ENCODE assay signal across 1 cellular context in the genomic region with DNA sequence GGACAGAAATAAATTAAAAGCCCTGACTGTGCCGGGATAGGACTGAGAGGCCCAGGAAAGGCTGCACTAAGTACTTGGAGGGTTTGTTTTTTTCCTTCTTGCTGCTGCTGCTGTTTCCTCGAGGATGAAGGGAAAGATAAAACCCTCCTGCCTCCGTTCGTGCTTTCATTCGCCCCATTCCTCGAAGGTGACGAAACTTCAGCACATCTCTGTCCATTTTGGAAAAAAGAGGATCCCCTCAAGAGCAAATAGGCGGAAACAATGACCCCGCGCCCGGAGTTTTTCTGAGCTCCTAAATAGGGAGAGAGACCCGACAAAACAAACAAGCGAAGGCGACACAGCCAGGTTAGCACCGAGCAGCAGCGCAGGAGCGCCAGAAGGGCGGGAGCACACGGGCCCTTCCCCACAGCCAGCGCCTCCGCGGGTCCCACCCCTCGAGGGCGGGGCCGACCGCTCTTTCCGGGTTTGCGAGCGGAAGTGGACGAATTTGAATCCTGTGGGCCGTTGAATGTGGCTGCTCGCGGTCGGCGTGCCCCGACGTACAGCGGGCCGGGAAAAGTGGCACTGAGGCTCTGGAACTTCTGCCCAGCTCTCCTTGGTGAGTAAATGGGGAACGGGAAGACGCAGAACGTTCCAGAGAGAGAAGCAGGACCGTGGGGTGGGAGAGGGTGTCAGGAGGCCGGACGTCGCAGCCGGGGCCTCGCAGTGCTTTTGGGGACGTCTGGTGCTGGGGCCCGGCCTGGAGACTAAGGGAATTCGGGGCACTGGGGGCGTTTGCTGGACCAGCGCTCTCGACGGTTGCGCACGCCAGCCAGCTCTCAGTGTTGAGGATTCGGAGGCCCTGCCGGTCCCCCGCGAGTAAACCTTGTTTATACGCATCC.
TF ChIP-seq lines count a peak whose summit lies in the region.

Gene G2E3, plus strand, starts transcription at position 484 of the 881 bp plus-strand sequence. CDS start 21,922 bp downstream, outside the sequence.

TF ChIP-seq in HepG2, 621 proteins besides CTCF, POLR2A, EP300 and RAD21 (continued from another document):
- TF ChIP-seq, protein P1, sequence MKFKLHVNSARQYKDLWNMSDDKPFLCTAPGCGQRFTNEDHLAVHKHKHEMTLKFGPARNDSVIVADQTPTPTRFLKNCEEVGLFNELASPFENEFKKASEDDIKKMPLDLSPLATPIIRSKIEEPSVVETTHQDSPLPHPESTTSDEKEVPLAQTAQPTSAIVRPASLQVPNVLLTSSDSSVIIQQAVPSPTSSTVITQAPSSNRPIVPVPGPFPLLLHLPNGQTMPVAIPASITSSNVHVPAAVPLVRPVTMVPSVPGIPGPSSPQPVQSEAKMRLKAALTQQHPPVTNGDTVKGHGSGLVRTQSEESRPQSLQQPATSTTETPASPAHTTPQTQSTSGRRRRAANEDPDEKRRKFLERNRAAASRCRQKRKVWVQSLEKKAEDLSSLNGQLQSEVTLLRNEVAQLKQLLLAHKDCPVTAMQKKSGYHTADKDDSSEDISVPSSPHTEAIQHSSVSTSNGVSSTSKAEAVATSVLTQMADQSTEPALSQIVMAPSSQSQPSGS (CRISPR knock-in tag; IDR thresholded peaks at IDR 0.05): peak; percentile 90
- TF ChIP-seq, protein P2, sequence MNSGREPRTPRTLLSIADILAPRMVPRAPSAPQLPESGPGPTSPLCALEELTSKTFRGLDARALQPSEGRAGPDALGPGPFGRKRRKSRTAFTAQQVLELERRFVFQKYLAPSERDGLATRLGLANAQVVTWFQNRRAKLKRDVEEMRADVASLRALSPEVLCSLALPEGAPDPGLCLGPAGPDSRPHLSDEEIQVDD (CRISPR knock-in tag; IDR thresholded peaks at IDR 0.05; ENCODE audit: borderline replicate concordance): 0 out of 2 replicates have a peak, but pooled peaks have one; percentile 81
- TF ChIP-seq ZNF564 (CRISPR knock-in tag; IDR thresholded peaks at IDR 0.05) (peak; percentile 93), ZNF451 (CRISPR knock-in tag; IDR thresholded peaks at IDR 0.05) (peak; percentile 99), MYC (CRISPR knock-in tag; IDR thresholded peaks at IDR 0.05; ENCODE audit: borderline replicate concordance) (peak; percentile 100), SYNCRIP (IDR thresholded peaks at IDR 0.05; ENCODE audit: insufficient read depth, low read depth, low read length) (no peak), STAG1 (CRISPR knock-in tag; IDR thresholded peaks at IDR 0.05) (no peak), SNAPC2 (CRISPR knock-in tag; IDR thresholded peaks at IDR 0.05) (peak; percentile 99), ZNF350 (CRISPR knock-in tag; IDR thresholded peaks at IDR 0.05; ENCODE audit: borderline replicate concordance, low read depth) (peak; percentile 99), TRAFD1 (CRISPR knock-in tag; IDR thresholded peaks at IDR 0.05; ENCODE audit: borderline replicate concordance) (peak; percentile 99; the same call in 1 of the 2 replicates), MAFG (CRISPR knock-in tag; IDR thresholded peaks at IDR 0.05) (no peak; the same call in 1 of the 2 replicates), GPN1 (CRISPR knock-in tag; IDR thresholded peaks at IDR 0.05; ENCODE audit: borderline replicate concordance) (peak; percentile 54; the same call in 1 of the 2 replicates), JUN (CRISPR knock-in tag; IDR thresholded peaks at IDR 0.05) (peak; percentile 42; the same call in 1 of the 2 replicates), ONECUT2 (CRISPR knock-in tag; IDR thresholded peaks at IDR 0.05) (peak; percentile 71; the same call in 1 of the 2 replicates), NRL (CRISPR knock-in tag; IDR thresholded peaks at IDR 0.05; ENCODE audit: borderline replicate concordance) (peak; percentile 99), ZNF33A (CRISPR knock-in tag; IDR thresholded peaks at IDR 0.05; ENCODE audit: borderline replicate concordance) (peak; percentile 98), MXD4 (CRISPR knock-in tag; IDR thresholded peaks at IDR 0.05) (peak; percentile 98), ARID5B (CRISPR knock-in tag; IDR thresholded peaks at IDR 0.05) (peak; percentile 92)
- TF ChIP-seq, protein P3, sequence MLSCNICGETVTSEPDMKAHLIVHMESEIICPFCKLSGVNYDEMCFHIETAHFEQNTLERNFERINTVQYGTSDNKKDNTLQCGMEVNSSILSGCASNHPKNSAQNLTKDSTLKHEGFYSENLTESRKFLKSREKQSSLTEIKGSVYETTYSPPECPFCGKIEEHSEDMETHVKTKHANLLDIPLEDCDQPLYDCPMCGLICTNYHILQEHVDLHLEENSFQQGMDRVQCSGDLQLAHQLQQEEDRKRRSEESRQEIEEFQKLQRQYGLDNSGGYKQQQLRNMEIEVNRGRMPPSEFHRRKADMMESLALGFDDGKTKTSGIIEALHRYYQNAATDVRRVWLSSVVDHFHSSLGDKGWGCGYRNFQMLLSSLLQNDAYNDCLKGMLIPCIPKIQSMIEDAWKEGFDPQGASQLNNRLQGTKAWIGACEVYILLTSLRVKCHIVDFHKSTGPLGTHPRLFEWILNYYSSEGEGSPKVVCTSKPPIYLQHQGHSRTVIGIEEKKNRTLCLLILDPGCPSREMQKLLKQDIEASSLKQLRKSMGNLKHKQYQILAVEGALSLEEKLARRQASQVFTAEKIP (CRISPR knock-in tag; IDR thresholded peaks at IDR 0.05; ENCODE audit: borderline replicate concordance): no peak
